In the genomic region with DNA sequence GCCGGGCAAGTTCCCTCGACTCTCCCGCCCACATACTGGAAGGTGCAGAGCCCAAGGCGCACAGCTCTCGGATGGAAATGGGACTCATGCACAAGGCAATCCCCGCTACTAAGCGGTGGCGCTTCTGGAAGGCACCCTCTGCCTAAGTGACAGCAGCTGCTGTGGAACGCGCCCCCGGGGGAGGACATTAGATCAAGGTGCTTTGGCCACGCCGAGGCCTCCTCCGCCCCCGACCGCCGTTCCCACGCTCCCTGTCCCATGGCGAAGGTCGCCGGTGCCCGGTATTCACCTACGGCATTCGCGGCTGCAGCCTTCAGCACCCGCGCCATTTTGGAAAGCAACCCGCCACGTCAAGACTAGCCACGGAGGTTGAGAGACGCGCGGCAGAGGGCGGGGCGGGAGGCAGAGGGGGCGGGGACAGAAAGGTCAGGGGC, we compare ENCODE assay signal across 8 cellular contexts. TPM values are rescaled to one million over a fixed set of nuclear protein-coding genes. Genes with fewer than 3 reads are reported as not detected.
A peak's percentile ranks its signal among the peaks of the same experiment; 100 is the strongest.
DNase-seq lines count a peak whose midpoint lies in the region; ATAC-seq and TF ChIP-seq lines count a peak whose summit lies in the region.

A gene (minus strand): TSS at position 339 of the 434 bp plus-strand sequence. CDS start 10 bp downstream, at position 329.

- H3K9ac ChIP-seq in H9 (ENCODE audit: extremely low read depth, insufficient read length, low read length), result peak within 1 kb of the TSS; percentile 82
- H3K9ac ChIP-seq in Loucy (ENCODE audit: low read depth, low read length, poor library complexity, severe bottlenecking), result peak within 1 kb of the TSS; percentile 98
- H3K9ac ChIP-seq in parathyroid adenoma, result peak within 1 kb of the TSS; percentile 86

- no peak within 1 kb of the TSS for H2BK12ac ChIP-seq in H9 (ENCODE audit: insufficient read length, low read depth, low read length)

- H3K23me2 ChIP-seq in H9 (ENCODE audit: insufficient read length, low read depth, low read length, poor library complexity, severe bottlenecking), result peaks cover 4% of the 10 kb centered on the region

- no peak within 1 kb of the TSS for H3K23ac ChIP-seq in H9 (ENCODE audit: insufficient read length, low read depth, low read length)

- no peak within 1 kb of the TSS for H2AK5ac ChIP-seq in H9 (ENCODE audit: insufficient read length, low read length)

- H2BK5ac ChIP-seq in H9 (ENCODE audit: insufficient read length, low read length), result no peak within 1 kb of the TSS

- H3K79me1 ChIP-seq in H9 (ENCODE audit: insufficient read depth, low read depth, low read length, poor library complexity, severe bottlenecking), result peaks cover 4% of the 10 kb centered on the region

- no peak within 1 kb of the TSS for H3K56ac ChIP-seq in H9 (ENCODE audit: insufficient read length, low read depth, low read length)

- no CpG with 5 or more reads among the region's 36 CpGs for WGBS in H9 (ENCODE audit: extremely low coverage, insufficient read length, low lambda C conversion rate)
- 0 to 1% methylated on average over 22 of the region's 36 CpGs for WGBS in upper lobe of left lung, 2 donors

- H2BK20ac ChIP-seq in H9 (ENCODE audit: low read depth, low read length, poor library complexity, severe bottlenecking), result no peak within 1 kb of the TSS

- peak; percentile 72 for DNase-seq in GF-D8 (lab: John Stamatoyannopoulos, UW)
- peak; percentile 88 for DNase-seq in H9
- peak; percentile 93 to 94 for DNase-seq in SJCRH30
- DNase-seq in activated naive CD4-positive, alpha-beta T cell treated with Interleukin-2 at 50 U/mL for 16 hours, result peak; percentile 89
- peak; percentile 90 for DNase-seq in glutamatergic neuron
- peak; percentile 92 to 93 for DNase-seq in upper lobe of left lung

- H3K4me1 ChIP-seq in H9 (ENCODE audit: insufficient read depth, low read length) (no peaks in the 10 kb centered on the region), Loucy (ENCODE audit: insufficient read depth, low read length, poor library complexity, severe bottlenecking) (peaks cover 46% of the 10 kb centered on the region), SJCRH30 (peaks cover 8% of the 10 kb centered on the region), parathyroid adenoma (no peaks in the 10 kb centered on the region), upper lobe of left lung (peaks cover 25 to 40% (median 31%) of the 10 kb centered on the region in 4 donors)

- TF ChIP-seq EP300 in upper lobe of left lung (IDR thresholded peaks at IDR 0.05), result no peak

- H3K79me2 ChIP-seq in H9 (ENCODE audit: insufficient read depth, low read length), result peaks cover 8% of the 10 kb centered on the region; the same call in 1 of the 2 replicates
- peaks cover 70% of the 10 kb centered on the region for H3K79me2 ChIP-seq in Loucy (ENCODE audit: insufficient read depth, low read length)
- H3K79me2 ChIP-seq in parathyroid adenoma, result peaks cover 14% of the 10 kb centered on the region

- H3K4me3 Mint-ChIP-seq in H9, result no peak within 1 kb of the TSS
- H3K4me3 Mint-ChIP-seq in glutamatergic neuron (ENCODE audit: unreplicated experiment), result no peak within 1 kb of the TSS

- H3K4ac ChIP-seq in H9 (ENCODE audit: low read depth, low read length), result no peak within 1 kb of the TSS

- H2BK120ac ChIP-seq in H9 (ENCODE audit: low read depth, low read length, poor library complexity, severe bottlenecking), result no peak within 1 kb of the TSS

- H4K5ac ChIP-seq in H9 (ENCODE audit: insufficient read length, low read depth, low read length), result no peak within 1 kb of the TSS

- H4K8ac ChIP-seq in H9 (replicated peaks; ENCODE audit: insufficient read length, low read depth, low read length), result no peak within 1 kb of the TSS

- no peaks in the 10 kb centered on the region for H3F3A ChIP-seq in Loucy (ENCODE audit: low read depth)

- H3K4me2 ChIP-seq in H9 (ENCODE audit: insufficient read depth, insufficient read length, low read length) (peak within 1 kb of the TSS; percentile 65), Loucy (ENCODE audit: low read depth, low read length, poor library complexity, severe bottlenecking) (peak within 1 kb of the TSS; percentile 93), parathyroid adenoma (ENCODE audit: low read length) (peak within 1 kb of the TSS; percentile 87)

- H3K36me3 ChIP-seq in Loucy (ENCODE audit: insufficient read depth, low read length) (peaks cover 11% of the 10 kb centered on the region), SJCRH30 (peaks cover 21% of the 10 kb centered on the region), parathyroid adenoma (ENCODE audit: control insufficient read depth, insufficient read depth, low read length) (no peaks in the 10 kb centered on the region), upper lobe of left lung (peaks cover 4 to 18% (median 6%) of the 10 kb centered on the region in 4 donors)

- H3K4me3 ChIP-seq in Loucy (ENCODE audit: low read length, poor library complexity, severe bottlenecking) (peak within 1 kb of the TSS; percentile 99), SJCRH30 (peak within 1 kb of the TSS; percentile 89), parathyroid adenoma (ENCODE audit: low read depth, low read length) (peak within 1 kb of the TSS; percentile 90), upper lobe of left lung (peak within 1 kb of the TSS; percentile 71 to 97 (median 86))

- H2BK15ac ChIP-seq in H9 (ENCODE audit: low read depth, low read length), result no peak within 1 kb of the TSS

- peak within 1 kb of the TSS; percentile 74 for H3K14ac ChIP-seq in H9 (ENCODE audit: insufficient read depth, low read length)

- H3K27ac Mint-ChIP-seq in H9 (peak within 1 kb of the TSS; percentile 96 to 98 (median 98)), glutamatergic neuron (ENCODE audit: unreplicated experiment) (no peak within 1 kb of the TSS)

- H3K36me3 Mint-ChIP-seq in H9 (ENCODE audit: insufficient read depth in 1 of 3, low read depth in 3 of 3), result peaks cover 4 to 15% (median 15%) of the 10 kb centered on the region in 3 experiments; a peak in 6 of 7 replicates
- H3K36me3 Mint-ChIP-seq in glutamatergic neuron (ENCODE audit: unreplicated experiment), result no peaks in the 10 kb centered on the region

- H3K9me3 Mint-ChIP-seq in H9, result no peaks in the 10 kb centered on the region
- peaks cover 2% of the 10 kb centered on the region for H3K9me3 Mint-ChIP-seq in glutamatergic neuron (ENCODE audit: unreplicated experiment)

- no peak within 1 kb of the TSS for H4K91ac ChIP-seq in H9 (ENCODE audit: insufficient read length, low read depth, low read length)

- H4K20me1 ChIP-seq in H9 (ENCODE audit: control insufficient read depth, insufficient read depth, insufficient read length), result no peaks in the 10 kb centered on the region
- peaks cover 25% of the 10 kb centered on the region for H4K20me1 ChIP-seq in Loucy (ENCODE audit: insufficient read depth, low read length, poor library complexity, severe bottlenecking)

- H3K9me3 ChIP-seq in H9 (ENCODE audit: control insufficient read depth, low read depth, low read length) (no peaks in the 10 kb centered on the region), Loucy (ENCODE audit: insufficient read depth, low read depth, low read length) (no peaks in the 10 kb centered on the region), SJCRH30 (replicated peaks) (no peaks in the 10 kb centered on the region), parathyroid adenoma (ENCODE audit: control insufficient read depth, low read length) (no peaks in the 10 kb centered on the region), upper lobe of left lung (no peaks in the 10 kb centered on the region)

- ATAC-seq in upper lobe of left lung (ENCODE audit: low FRiP score in 2 of 2), result peak; percentile 99

- H3K4me1 Mint-ChIP-seq in H9 (peaks cover 7 to 8% of the 10 kb centered on the region in 2 experiments), glutamatergic neuron (ENCODE audit: low read depth, unreplicated experiment) (peaks cover 3% of the 10 kb centered on the region)

- peak; percentile 26 to 69 (median 40) for TF ChIP-seq POLR2A in upper lobe of left lung (IDR thresholded peaks at IDR 0.05)

- H3K27me3 Mint-ChIP-seq in H9 (ENCODE audit: low read depth), result no peaks in the 10 kb centered on the region; the same call in 1 of the 2 replicates
- peaks cover 2% of the 10 kb centered on the region for H3K27me3 Mint-ChIP-seq in glutamatergic neuron (ENCODE audit: unreplicated experiment)

- H3K18ac ChIP-seq in H9 (ENCODE audit: insufficient read length, low read depth, low read length), result peak within 1 kb of the TSS; percentile 63

- no peak within 1 kb of the TSS for H3T11ph ChIP-seq in H9 (ENCODE audit: low read length)

- H3K27me3 ChIP-seq in H9 (ENCODE audit: insufficient read depth, low read length) (no peaks in the 10 kb centered on the region), Loucy (ENCODE audit: insufficient read depth, low read length, poor library complexity, severe bottlenecking) (no peaks in the 10 kb centered on the region), SJCRH30 (no peaks in the 10 kb centered on the region), parathyroid adenoma (ENCODE audit: control insufficient read depth, insufficient read depth, low read length) (no peaks in the 10 kb centered on the region), upper lobe of left lung (no peaks in the 10 kb centered on the region)

- no peak within 1 kb of the TSS for H3K27ac ChIP-seq in H9 (ENCODE audit: insufficient read length, low read depth, low read length)
- peak within 1 kb of the TSS; percentile 81 for H3K27ac ChIP-seq in SJCRH30
- H3K27ac ChIP-seq in parathyroid adenoma, result peak within 1 kb of the TSS; percentile 96
- peak within 1 kb of the TSS; percentile 88 to 97 (median 90) for H3K27ac ChIP-seq in upper lobe of left lung

- H3K9me2 ChIP-seq in Loucy (replicated peaks; ENCODE audit: low read depth, low read length), result no peaks in the 10 kb centered on the region

- TF ChIP-seq CTCF in H9 (conservative IDR thresholded peaks at IDR 0.05) (no peak), Loucy (conservative IDR thresholded peaks at IDR 0.05; ENCODE audit: low read length) (no peak), glutamatergic neuron (IDR thresholded peaks at IDR 0.05; ENCODE audit: partially characterized antibody, unreplicated experiment) (no peak), parathyroid adenoma (IDR thresholded peaks at IDR 0.05) (no peak), upper lobe of left lung (IDR thresholded peaks at IDR 0.05) (no peak)

- H2AFZ ChIP-seq in H9 (ENCODE audit: low read length) (peak within 1 kb of the TSS; percentile 93), Loucy (ENCODE audit: low read length) (peak within 1 kb of the TSS; percentile 99), parathyroid adenoma (peak within 1 kb of the TSS; percentile 99)

RNA-seq across cellular contexts. Expression of the gene that starts here (rescaled TPM):
- total RNA-seq in H9 (2021) (12.5 and 13.7 TPM in 2 replicates), glutamatergic neuron (ENCODE audit: unreplicated experiment) (11.5 TPM), upper lobe of left lung (10 to 100 TPM in 4 of 6 donors, 1 to 10 TPM in 2; 6.8 to 37.7 (median 18.6) TPM)
- total RNA-seq in SJCRH30 (2014; rRNA removed; shearing (Covaris generic)), result 11.5 and 12.7 TPM in 2 replicates
